In genomic region chr12:52499836-52500560, GRCh38 we compare ENCODE assay signal across 16 cellular contexts. TPM values are rescaled to one million over a fixed set of nuclear protein-coding genes. Genes with fewer than 3 reads are reported as not detected.
DNase-seq lines count a peak whose midpoint lies in the region; TF ChIP-seq lines count a peak whose summit lies in the region.
"Had no signal": no experiment of that assay in that cellular context is flagged by ENCODE, and none has a peak within 500 bp of the region (broad histone marks: within the 10 kb centered on the region; RNA-seq: fewer than 3 reads in every experiment).

No MANE protein-coding gene starts in this region.

- peaks cover 4% of the 10 kb centered on the region for H3K9me3 ChIP-seq in mammary epithelial cell (replicated peaks; ENCODE audit: insufficient read depth, low read length)
- H3K9me3 ChIP-seq: A549, Caco-2 had no signal

- no peaks in the 10 kb centered on the region for H3K36me3 Mint-ChIP-seq in glutamatergic neuron (ENCODE audit: unreplicated experiment)

- peaks cover 58% of the 10 kb centered on the region for H3K4me1 ChIP-seq in mammary epithelial cell (ENCODE audit: insufficient read depth, low read length)

- H3K36me3 ChIP-seq in mammary epithelial cell (ENCODE audit: insufficient read depth, low read length), result no peaks in the 10 kb centered on the region

- 42% methylated on average over 5 of the region's 5 CpGs for WGBS in mammary epithelial cell (ENCODE audit: low coverage, missing lambda C conversion rate)

- H2AFZ ChIP-seq in mammary epithelial cell (ENCODE audit: low read depth, low read length), result no peak overlapping the region
- H2AFZ ChIP-seq: PC-9 had no signal

- dilution Hi-C loops in mammary epithelial cell (cut with HindIII; ENCODE audit: low sequenced_read_pairs), result loop anchor here (5.0 to 10.0 kb wide), 2 partner anchors 58 to 285 kb away; no protein-coding TSS in a partner anchor

- TF ChIP-seq CTCF in AG10803 (conservative IDR thresholded peaks at IDR 0.05; ENCODE audit: low read length) (no peak), mammary epithelial cell (conservative IDR thresholded peaks at IDR 0.05 in 1 of 2, IDR thresholded peaks at IDR 0.05 in 1 of 2; ENCODE audit: extremely low read depth in 1 of 2, insufficient read depth in 1 of 2, low read depth in 1 of 2, low read length in 2 of 2) (no peak), fibroblast of the aortic adventitia (IDR thresholded peaks at IDR 0.05; ENCODE audit: insufficient read depth, low read length) (no peak), glutamatergic neuron (IDR thresholded peaks at IDR 0.05; ENCODE audit: partially characterized antibody, unreplicated experiment) (no peak)

- peak overlapping the region; percentile 21 for H3K27ac ChIP-seq in mammary epithelial cell (ENCODE audit: insufficient read depth, low read depth, low read length)
- H3K27ac ChIP-seq: A549, PC-9 had no signal

- peaks cover 5% of the 10 kb centered on the region for H3K27me3 Mint-ChIP-seq in glutamatergic neuron (ENCODE audit: unreplicated experiment)

- peak; percentile 54 for DNase-seq in AG10803 (ENCODE audit: low read depth)
- DNase-seq in LHCN-M2 (ENCODE audit: low read depth), result peak; percentile 69
- no peak for DNase-seq in mammary epithelial cell
- peak; percentile 2 for DNase-seq in fibroblast of the aortic adventitia (ENCODE audit: low read depth)
- no peak for DNase-seq in NCI-H446 (lab: John Stamatoyannopoulos, UW)
- DNase-seq in NCI-H146 (lab: John Stamatoyannopoulos, UW), result no peak
- DNase-seq in glutamatergic neuron, result no peak
- no peak for DNase-seq in NCI-H2171 (lab: John Stamatoyannopoulos, UW)
- DNase-seq: AML-193, Caco-2, NCI-H345, NCI-H69, PC-9, Right ventricle myocardium superior had no signal

- H3K27me3 ChIP-seq in mammary epithelial cell (ENCODE audit: insufficient read depth, low read length), result no peaks in the 10 kb centered on the region

- no peak overlapping the region for H3K4me3 ChIP-seq in AG10803 (ENCODE audit: low read length)
- H3K4me3 ChIP-seq in mammary epithelial cell (replicated peaks in 1 of 3; ENCODE audit: insufficient read depth in 1 of 3, low read depth in 2 of 3, low read length in 3 of 3), result no peak overlapping the region
- H3K4me3 ChIP-seq in fibroblast of the aortic adventitia (ENCODE audit: low read depth, low read length), result no peak overlapping the region
- H3K4me3 ChIP-seq: A549, PC-9 had no signal

- H3K27ac Mint-ChIP-seq in glutamatergic neuron (ENCODE audit: unreplicated experiment), result no peak overlapping the region

- BruUV-seq in mammary epithelial cell (replicated peaks; lab: Mats Ljungman, UMichigan), result no TSS peak

- H3K4me2 ChIP-seq in mammary epithelial cell (ENCODE audit: insufficient read depth, low read depth, low read length), result peak overlapping the region; percentile 12
- H3K4me2 ChIP-seq: A549, PC-9 had no signal

- no peaks in the 10 kb centered on the region for H3K79me2 ChIP-seq in mammary epithelial cell (ENCODE audit: insufficient read depth, low read length)

- no peaks in the 10 kb centered on the region for H3K9me3 Mint-ChIP-seq in glutamatergic neuron (ENCODE audit: unreplicated experiment)

- no peak overlapping the region for H3K4me3 Mint-ChIP-seq in glutamatergic neuron (ENCODE audit: unreplicated experiment)

- in situ Hi-C loops in mammary epithelial cell (cut with MboI; ENCODE audit: low sequenced_read_pairs in 2 of 2), result loop anchor here in 1 of 2 donors (10.0 kb wide), 1 partner anchor 105 kb away; no protein-coding TSS in a partner anchor

- H4K20me1 ChIP-seq in mammary epithelial cell (ENCODE audit: insufficient read depth, low read length), result no peaks in the 10 kb centered on the region

- CTCF ChIA-PET in mammary epithelial cell (lab: Charles Lee; ENCODE audit: low non-redundant PET), result no interaction called here

- peaks cover 13% of the 10 kb centered on the region for H3K4me1 Mint-ChIP-seq in glutamatergic neuron (ENCODE audit: low read depth, unreplicated experiment)

- no peak overlapping the region for H3K9ac ChIP-seq in mammary epithelial cell (ENCODE audit: insufficient read depth, low read length)

- intact Hi-C loops in mammary epithelial cell (cut with micrococcal nuclease), result no loop called here

RNA-seq across cellular contexts. Expression of gene KRT6A, which starts 6.9 kb away (rescaled TPM):
- total RNA-seq in LHCN-M2 (2014; rRNA removed), result not detected in 2 replicates
- polyA plus RNA-seq in LHCN-M2 (2012), result not detected
- 1,000 to 10,000 TPM; 5,785 to 6,260 TPM for total RNA-seq in mammary epithelial cell
- 8,475 TPM for polyA plus RNA-seq in mammary epithelial cell
- polyA minus RNA-seq in mammary epithelial cell, result 6,728 TPM
- not detected in 2 replicates for total RNA-seq in fibroblast of the aortic adventitia (ENCODE audit: low replicate concordance)
- not detected for total RNA-seq in glutamatergic neuron (ENCODE audit: unreplicated experiment)
- total RNA-seq: HT1080, Right ventricle myocardium superior had no signal

RNA-seq across cellular contexts. Expression of gene KRT5, which starts 20.2 kb away (rescaled TPM):
- total RNA-seq in LHCN-M2 (2014; rRNA removed) (not detected in 2 replicates), mammary epithelial cell (1,000 to 10,000 TPM; 7,365 to 9,297 TPM), fibroblast of the aortic adventitia (ENCODE audit: low replicate concordance) (not detected in 2 replicates), glutamatergic neuron (ENCODE audit: unreplicated experiment) (not detected)
- 0.10 TPM for polyA plus RNA-seq in LHCN-M2 (2012)
- polyA plus RNA-seq in mammary epithelial cell, result 8,158 TPM
- polyA minus RNA-seq in mammary epithelial cell, result 8,553 TPM
- total RNA-seq: HT1080, Right ventricle myocardium superior had no signal

RNA-seq across cellular contexts. Expression of gene KRT6C, which starts 26.4 kb away (rescaled TPM):
- total RNA-seq in LHCN-M2 (2014; rRNA removed) (not detected in 2 replicates), mammary epithelial cell (10 to 100 TPM; 16.6 to 29.5 TPM), fibroblast of the aortic adventitia (ENCODE audit: low replicate concordance) (not detected in 2 replicates), glutamatergic neuron (ENCODE audit: unreplicated experiment) (not detected)
- polyA plus RNA-seq in LHCN-M2 (2012), result not detected
- 23.6 TPM for polyA plus RNA-seq in mammary epithelial cell
- polyA minus RNA-seq in mammary epithelial cell, result 1.8 TPM
- total RNA-seq: Caco-2, HT1080, PC-9, Right ventricle myocardium superior had no signal
- polyA plus RNA-seq: A549 had no signal

RNA-seq across cellular contexts. Expression of gene KRT6B, which starts 48.1 kb away (rescaled TPM):
- total RNA-seq in LHCN-M2 (2014; rRNA removed) (not detected in 2 replicates), mammary epithelial cell (1,000 to 10,000 TPM; 1,675 to 3,751 TPM), fibroblast of the aortic adventitia (ENCODE audit: low replicate concordance) (not detected in 2 replicates), glutamatergic neuron (ENCODE audit: unreplicated experiment) (not detected)
- polyA plus RNA-seq in LHCN-M2 (2012), result not detected
- polyA plus RNA-seq in mammary epithelial cell, result 2,534 TPM
- 2,595 TPM for polyA minus RNA-seq in mammary epithelial cell
- total RNA-seq: Caco-2, HT1080, Right ventricle myocardium superior had no signal
- polyA plus RNA-seq: A549 had no signal

RNA-seq across cellular contexts. Expression of gene KRT71, which starts 52.9 kb away (rescaled TPM):
- total RNA-seq in LHCN-M2 (2014; rRNA removed) (not detected in 2 replicates), mammary epithelial cell (not detected), fibroblast of the aortic adventitia (ENCODE audit: low replicate concordance) (not detected in 2 replicates), glutamatergic neuron (ENCODE audit: unreplicated experiment) (not detected)
- not detected for polyA plus RNA-seq in LHCN-M2 (2012)
- polyA plus RNA-seq in mammary epithelial cell, result not detected
- not detected for polyA minus RNA-seq in mammary epithelial cell
- total RNA-seq: HT1080, PC-9, Right ventricle myocardium superior had no signal
- polyA plus RNA-seq: A549 had no signal

Comparison
In these comparisons a context has a peak if more than half of its experiments do, and no peak if none do; other contexts are left out.
1. DNase-seq: peak in AG10803 (single experiment), LHCN-M2 (single experiment) and fibroblast of the aortic adventitia (single experiment); none in mammary epithelial cell (single experiment), NCI-H446 (0 of 2), NCI-H146 (single experiment), glutamatergic neuron (single experiment) and NCI-H2171 (single experiment).
2. RNA of gene KRT6A, which starts 6.9 kb away (total RNA-seq): 5,785 to 6,260 TPM in mammary epithelial cell; not detected in LHCN-M2, not detected in fibroblast of the aortic adventitia and not detected in glutamatergic neuron (single experiment); every median in the first group is over 1,000 times any median in the second.
3. RNA of gene KRT5, which starts 20.2 kb away (total RNA-seq): 7,365 to 9,297 TPM in mammary epithelial cell; not detected in LHCN-M2, not detected in fibroblast of the aortic adventitia and not detected in glutamatergic neuron (single experiment); every median in the first group is over 1,000 times any median in the second.
4. RNA of gene KRT6C, which starts 26.4 kb away (total RNA-seq): 16.6 to 29.5 TPM in mammary epithelial cell; not detected in LHCN-M2, not detected in fibroblast of the aortic adventitia and not detected in glutamatergic neuron (single experiment); every median in the first group is over 10 times any median in the second.